ENCODE assay signal across 8 cellular contexts in the genomic region with DNA sequence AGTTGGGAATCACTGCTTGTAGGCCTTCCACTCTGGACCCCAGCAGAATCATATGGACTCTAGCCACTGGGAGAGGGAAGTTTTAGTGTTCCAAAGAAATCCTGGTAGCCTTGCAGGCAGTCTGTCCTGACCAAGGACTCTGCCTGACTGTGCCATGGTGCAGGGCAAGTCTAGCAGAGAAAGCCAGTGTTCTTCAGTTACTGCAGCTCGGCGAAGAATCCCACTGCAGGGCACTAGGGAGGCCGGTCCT. TPM values are rescaled to one million over a fixed set of nuclear protein-coding genes. Genes with fewer than 3 reads are reported as not detected.
DNase-seq lines count a peak whose midpoint lies in the region; ATAC-seq, FAIRE-seq and TF ChIP-seq lines count a peak whose summit lies in the region.

No MANE protein-coding gene starts in this region.

- peaks cover 8% of the 10 kb centered on the region for H3K36me3 Mint-ChIP-seq in CD8-positive, alpha-beta T cell
- H3K36me3 Mint-ChIP-seq in mesothelial cell of epicardium: no peaks in the 10 kb centered on the region

- CTCF ChIA-PET in CD8-positive, alpha-beta T cell (lab: Charles Lee): interaction anchor here (0.9 to 1.2 kb wide), 2 partner anchors 22 to 697 kb away, joined by 3 read pairs; no protein-coding TSS in a partner anchor

- no peak for DNase-seq in CD8-positive, alpha-beta T cell
- DNase-seq in bronchial epithelial cell (ENCODE audit: low read depth): no peak
- no peak for DNase-seq in mesothelial cell of epicardium (ENCODE audit: low spot score in 2 of 2, unreplicated experiment in 2 of 2)
- DNase-seq in C1 segment of cervical spinal cord (lab: John Stamatoyannopoulos, UW): no peak

- TF ChIP-seq CTCF in CD8-positive, alpha-beta T cell (IDR thresholded peaks at IDR 0.05): no peak
- TF ChIP-seq CTCF in bronchial epithelial cell (IDR thresholded peaks at IDR 0.05; ENCODE audit: insufficient read depth, low read length, severe bottlenecking): no peak
- TF ChIP-seq CTCF in mesothelial cell of epicardium (IDR thresholded peaks at IDR 0.05; ENCODE audit: unreplicated experiment): no peak

- peaks cover 49% of the 10 kb centered on the region for H3K4me1 Mint-ChIP-seq in CD8-positive, alpha-beta T cell (ENCODE audit: low read depth)
- peaks cover 38% of the 10 kb centered on the region for H3K4me1 Mint-ChIP-seq in mesothelial cell of epicardium

- peak overlapping the region; percentile 86 for H3K4me3 ChIP-seq in CD8-positive, alpha-beta T cell (ENCODE audit: low read depth, low read length)
- H3K4me3 ChIP-seq in HUES6 (ENCODE audit: low read depth, low read length): peak overlapping the region; percentile 92
- H3K4me3 ChIP-seq in bronchial epithelial cell (ENCODE audit: low read depth, low read length): peak overlapping the region; percentile 83

- H3K9ac ChIP-seq in HUES6 (ENCODE audit: low read length): peak overlapping the region; percentile 61

- peak overlapping the region; percentile 57 for H3K27ac ChIP-seq in CD8-positive, alpha-beta T cell (ENCODE audit: low read depth, low read length)
- H3K27ac ChIP-seq in HUES6 (ENCODE audit: low read depth, low read length): no peak overlapping the region

- no peak for ATAC-seq in CD8-positive, alpha-beta T cell
- ATAC-seq in GM18861 (IDR thresholded peaks at IDR 0.05; ENCODE audit: unreplicated experiment) (no peak), HG02763 (IDR thresholded peaks at IDR 0.05; ENCODE audit: unreplicated experiment) (no peak), esophagus mucosa (no peak)

- peaks cover 36% of the 10 kb centered on the region for H3K4me1 ChIP-seq in CD8-positive, alpha-beta T cell (ENCODE audit: insufficient read depth, low read length)
- peaks cover 35% of the 10 kb centered on the region for H3K4me1 ChIP-seq in HUES6 (ENCODE audit: control insufficient read depth, insufficient read depth, low read length)

- H3K9me3 Mint-ChIP-seq in CD8-positive, alpha-beta T cell: no peaks in the 10 kb centered on the region
- H3K9me3 Mint-ChIP-seq in mesothelial cell of epicardium: no peaks in the 10 kb centered on the region

- no peak for FAIRE-seq in bronchial epithelial cell (lab: Jason Lieb, UNC)

- H3K9me3 ChIP-seq in CD8-positive, alpha-beta T cell (ENCODE audit: low read length): no peaks in the 10 kb centered on the region
- H3K9me3 ChIP-seq in HUES6 (ENCODE audit: control insufficient read depth, insufficient read depth, low read depth, low read length): no peaks in the 10 kb centered on the region

- H3K27me3 ChIP-seq in CD8-positive, alpha-beta T cell (ENCODE audit: insufficient read depth, low read length): no peaks in the 10 kb centered on the region
- H3K27me3 ChIP-seq in HUES6 (ENCODE audit: control insufficient read depth, insufficient read depth, low read length) (no peaks in the 10 kb centered on the region), bronchial epithelial cell (ENCODE audit: control insufficient read depth, insufficient read depth, low read length) (no peaks in the 10 kb centered on the region)

- peak overlapping the region; percentile 72 for H3K27ac Mint-ChIP-seq in CD8-positive, alpha-beta T cell
- H3K27ac Mint-ChIP-seq in mesothelial cell of epicardium: peak overlapping the region; percentile 5

- no peaks in the 10 kb centered on the region for H3K27me3 Mint-ChIP-seq in CD8-positive, alpha-beta T cell (ENCODE audit: low read depth)
- no peaks in the 10 kb centered on the region for H3K27me3 Mint-ChIP-seq in mesothelial cell of epicardium (ENCODE audit: low read depth)

- intact Hi-C loops in CD8-positive, alpha-beta T cell (cut with DNase I, micrococcal nuclease): loop anchor here (5.0 to 10.0 kb wide), 4 partner anchors 76 to 941 kb away; a partner anchor contains a TSS

- H3K36me3 ChIP-seq in CD8-positive, alpha-beta T cell (ENCODE audit: insufficient read depth, low read length): no peaks in the 10 kb centered on the region
- peaks cover 37% of the 10 kb centered on the region for H3K36me3 ChIP-seq in HUES6 (ENCODE audit: control insufficient read depth, insufficient read depth, low read length)
- H3K36me3 ChIP-seq in bronchial epithelial cell (ENCODE audit: control insufficient read depth, insufficient read depth, low read length): peaks cover 11% of the 10 kb centered on the region

- H3K4me3 Mint-ChIP-seq in CD8-positive, alpha-beta T cell: peak overlapping the region; percentile 88
- H3K4me3 Mint-ChIP-seq in mesothelial cell of epicardium: peak overlapping the region; percentile 68

- POLR2A ChIA-PET in CD8-positive, alpha-beta T cell (lab: Charles Lee): interaction anchor here (0.9 to 3.8 kb wide), 3 partner anchors 21 to 101 kb away, joined by 3 to 39 read pairs (median 13); a partner anchor contains a TSS

RNA-seq across cellular contexts. Expression of a gene that starts 20.3 kb away (rescaled TPM):
- 100 to 1,000 TPM; 420 to 430 TPM for total RNA-seq in CD8-positive, alpha-beta T cell
- 171 and 173 TPM in 2 replicates for total RNA-seq in bronchial epithelial cell
- 267 to 318 TPM (median 280 TPM) in 3 replicates for total RNA-seq in mesothelial cell of epicardium
- 60.5 TPM for total RNA-seq in esophagus mucosa
